1 cellular context compared by ENCODE assay signal in the genomic region with DNA sequence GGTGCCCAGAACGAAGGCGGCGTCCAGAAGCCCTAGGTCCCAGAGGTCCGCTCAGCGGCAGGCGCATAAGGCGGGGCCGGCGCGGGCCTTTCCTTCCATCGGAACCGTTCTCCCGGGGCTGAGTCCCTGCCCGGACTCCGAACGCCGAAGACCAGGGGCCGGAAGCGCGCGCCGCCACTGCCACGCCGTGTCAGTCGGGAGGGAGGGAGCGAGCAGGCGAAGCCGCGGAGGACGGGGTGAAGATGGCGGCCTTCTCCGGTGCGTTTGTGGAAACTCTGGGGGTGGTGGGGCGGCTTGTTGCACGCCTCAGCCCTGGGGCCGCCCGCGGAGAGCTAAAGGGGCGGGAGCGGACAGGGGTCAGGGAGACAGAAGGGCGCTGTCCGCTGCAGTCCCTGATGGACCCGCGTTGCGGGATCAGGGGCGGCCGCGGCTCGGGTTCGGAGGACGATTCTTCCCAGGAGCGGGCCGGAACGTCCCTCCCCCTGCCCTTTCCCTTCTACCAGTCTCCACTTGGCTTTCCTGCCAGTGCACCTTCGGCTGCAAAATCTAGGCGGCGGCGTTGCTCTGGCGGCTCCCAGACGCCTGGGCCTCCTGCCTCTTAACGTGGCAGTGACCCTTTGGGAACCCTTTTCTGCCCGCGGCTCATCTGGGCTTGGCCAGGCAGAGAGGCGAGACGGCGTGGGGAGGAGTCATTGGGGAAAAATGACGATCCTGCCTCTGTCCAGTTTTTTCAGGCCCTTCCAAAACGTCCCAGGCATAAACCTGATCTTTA.
A peak's percentile ranks its signal among the peaks of the same experiment; 100 is the strongest.
TF ChIP-seq lines count a peak whose summit lies in the region.

A gene (plus strand): TSS at position 177 of the 772 bp plus-strand sequence. CDS start 66 bp downstream, at position 243.

TF ChIP-seq in HEK293, 187 proteins besides CTCF, POLR2A, EP300 and RAD21 (continued from another document and continues in another):
- TF ChIP-seq, protein P1, sequence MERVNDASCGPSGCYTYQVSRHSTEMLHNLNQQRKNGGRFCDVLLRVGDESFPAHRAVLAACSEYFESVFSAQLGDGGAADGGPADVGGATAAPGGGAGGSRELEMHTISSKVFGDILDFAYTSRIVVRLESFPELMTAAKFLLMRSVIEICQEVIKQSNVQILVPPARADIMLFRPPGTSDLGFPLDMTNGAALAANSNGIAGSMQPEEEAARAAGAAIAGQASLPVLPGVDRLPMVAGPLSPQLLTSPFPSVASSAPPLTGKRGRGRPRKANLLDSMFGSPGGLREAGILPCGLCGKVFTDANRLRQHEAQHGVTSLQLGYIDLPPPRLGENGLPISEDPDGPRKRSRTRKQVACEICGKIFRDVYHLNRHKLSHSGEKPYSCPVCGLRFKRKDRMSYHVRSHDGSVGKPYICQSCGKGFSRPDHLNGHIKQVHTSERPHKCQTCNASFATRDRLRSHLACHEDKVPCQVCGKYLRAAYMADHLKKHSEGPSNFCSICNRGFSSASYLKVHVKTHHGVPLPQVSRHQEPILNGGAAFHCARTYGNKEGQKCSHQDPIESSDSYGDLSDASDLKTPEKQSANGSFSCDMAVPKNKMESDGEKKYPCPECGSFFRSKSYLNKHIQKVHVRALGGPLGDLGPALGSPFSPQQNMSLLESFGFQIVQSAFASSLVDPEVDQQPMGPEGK (tag by site-specific recombination; IDR thresholded peaks at IDR 0.05): peak; percentile 66
- no peak for TF ChIP-seq ZNF239 (tag by site-specific recombination; IDR thresholded peaks at IDR 0.05)
- no peak for TF ChIP-seq ZNF747 (tag by site-specific recombination; IDR thresholded peaks at IDR 0.05)
- TF ChIP-seq ZBTB20 (tag by site-specific recombination; IDR thresholded peaks at IDR 0.05): peak; percentile 34; the same call in 1 of the 2 replicates
- no peak for TF ChIP-seq ZNF791 (tag by site-specific recombination; IDR thresholded peaks at IDR 0.05)
- no peak for TF ChIP-seq ZNF830 (tag by site-specific recombination; IDR thresholded peaks at IDR 0.05; ENCODE audit: low read depth)
- no peak for TF ChIP-seq ZNF664 (tag by site-specific recombination; IDR thresholded peaks at IDR 0.05)
- no peak for TF ChIP-seq MEIS1 (CRISPR knock-in tag; IDR thresholded peaks at IDR 0.05; ENCODE audit: borderline replicate concordance)
- TF ChIP-seq ZNF175 (tag by site-specific recombination; IDR thresholded peaks at IDR 0.05): no peak
- TF ChIP-seq, protein P2, sequence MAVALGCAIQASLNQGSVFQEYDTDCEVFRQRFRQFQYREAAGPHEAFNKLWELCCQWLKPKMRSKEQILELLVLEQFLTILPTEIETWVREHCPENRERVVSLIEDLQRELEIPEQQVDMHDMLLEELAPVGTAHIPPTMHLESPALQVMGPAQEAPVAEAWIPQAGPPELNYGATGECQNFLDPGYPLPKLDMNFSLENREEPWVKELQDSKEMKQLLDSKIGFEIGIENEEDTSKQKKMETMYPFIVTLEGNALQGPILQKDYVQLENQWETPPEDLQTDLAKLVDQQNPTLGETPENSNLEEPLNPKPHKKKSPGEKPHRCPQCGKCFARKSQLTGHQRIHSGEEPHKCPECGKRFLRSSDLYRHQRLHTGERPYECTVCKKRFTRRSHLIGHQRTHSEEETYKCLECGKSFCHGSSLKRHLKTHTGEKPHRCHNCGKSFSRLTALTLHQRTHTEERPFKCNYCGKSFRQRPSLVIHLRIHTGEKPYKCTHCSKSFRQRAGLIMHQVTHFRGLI (tag by site-specific recombination; IDR thresholded peaks at IDR 0.05): no peak; the same call in 1 of the 2 replicates
- TF ChIP-seq ZNF302 (tag by site-specific recombination; IDR thresholded peaks at IDR 0.05; ENCODE audit: low read depth): no peak
- TF ChIP-seq SCRT1 (tag by site-specific recombination; IDR thresholded peaks at IDR 0.05; ENCODE audit: borderline replicate concordance): no peak
- TF ChIP-seq, protein P3, sequence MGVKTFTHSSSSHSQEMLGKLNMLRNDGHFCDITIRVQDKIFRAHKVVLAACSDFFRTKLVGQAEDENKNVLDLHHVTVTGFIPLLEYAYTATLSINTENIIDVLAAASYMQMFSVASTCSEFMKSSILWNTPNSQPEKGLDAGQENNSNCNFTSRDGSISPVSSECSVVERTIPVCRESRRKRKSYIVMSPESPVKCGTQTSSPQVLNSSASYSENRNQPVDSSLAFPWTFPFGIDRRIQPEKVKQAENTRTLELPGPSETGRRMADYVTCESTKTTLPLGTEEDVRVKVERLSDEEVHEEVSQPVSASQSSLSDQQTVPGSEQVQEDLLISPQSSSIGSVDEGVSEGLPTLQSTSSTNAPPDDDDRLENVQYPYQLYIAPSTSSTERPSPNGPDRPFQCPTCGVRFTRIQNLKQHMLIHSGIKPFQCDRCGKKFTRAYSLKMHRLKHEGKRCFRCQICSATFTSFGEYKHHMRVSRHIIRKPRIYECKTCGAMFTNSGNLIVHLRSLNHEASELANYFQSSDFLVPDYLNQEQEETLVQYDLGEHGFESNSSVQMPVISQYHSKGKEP (tag by site-specific recombination; IDR thresholded peaks at IDR 0.05): peak; percentile 54; the same call in 1 of the 2 replicates
- TF ChIP-seq ZNF843 (tag by site-specific recombination; IDR thresholded peaks at IDR 0.05): no peak
- TF ChIP-seq ZFHX2 (tag by site-specific recombination; conservative IDR thresholded peaks at IDR 0.05): no peak; the same call in 1 of the 2 replicates
- no peak for TF ChIP-seq ZNF292 (tag by site-specific recombination; IDR thresholded peaks at IDR 0.05; ENCODE audit: borderline replicate concordance, low read depth)
- peak; percentile 90 for TF ChIP-seq ZNF366 (tag by site-specific recombination; conservative IDR thresholded peaks at IDR 0.05)
- no peak for TF ChIP-seq ZNF785 (tag by site-specific recombination; IDR thresholded peaks at IDR 0.05)
- 0 out of 2 replicates have a peak, but pooled peaks have one; percentile 36 for TF ChIP-seq ZNF37A (tag by site-specific recombination; IDR thresholded peaks at IDR 0.05)
- TF ChIP-seq, protein P4, sequence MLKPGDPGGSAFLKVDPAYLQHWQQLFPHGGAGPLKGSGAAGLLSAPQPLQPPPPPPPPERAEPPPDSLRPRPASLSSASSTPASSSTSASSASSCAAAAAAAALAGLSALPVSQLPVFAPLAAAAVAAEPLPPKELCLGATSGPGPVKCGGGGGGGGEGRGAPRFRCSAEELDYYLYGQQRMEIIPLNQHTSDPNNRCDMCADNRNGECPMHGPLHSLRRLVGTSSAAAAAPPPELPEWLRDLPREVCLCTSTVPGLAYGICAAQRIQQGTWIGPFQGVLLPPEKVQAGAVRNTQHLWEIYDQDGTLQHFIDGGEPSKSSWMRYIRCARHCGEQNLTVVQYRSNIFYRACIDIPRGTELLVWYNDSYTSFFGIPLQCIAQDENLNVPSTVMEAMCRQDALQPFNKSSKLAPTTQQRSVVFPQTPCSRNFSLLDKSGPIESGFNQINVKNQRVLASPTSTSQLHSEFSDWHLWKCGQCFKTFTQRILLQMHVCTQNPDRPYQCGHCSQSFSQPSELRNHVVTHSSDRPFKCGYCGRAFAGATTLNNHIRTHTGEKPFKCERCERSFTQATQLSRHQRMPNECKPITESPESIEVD (tag by site-specific recombination; IDR thresholded peaks at IDR 0.05): no peak
- TF ChIP-seq, protein P5, sequence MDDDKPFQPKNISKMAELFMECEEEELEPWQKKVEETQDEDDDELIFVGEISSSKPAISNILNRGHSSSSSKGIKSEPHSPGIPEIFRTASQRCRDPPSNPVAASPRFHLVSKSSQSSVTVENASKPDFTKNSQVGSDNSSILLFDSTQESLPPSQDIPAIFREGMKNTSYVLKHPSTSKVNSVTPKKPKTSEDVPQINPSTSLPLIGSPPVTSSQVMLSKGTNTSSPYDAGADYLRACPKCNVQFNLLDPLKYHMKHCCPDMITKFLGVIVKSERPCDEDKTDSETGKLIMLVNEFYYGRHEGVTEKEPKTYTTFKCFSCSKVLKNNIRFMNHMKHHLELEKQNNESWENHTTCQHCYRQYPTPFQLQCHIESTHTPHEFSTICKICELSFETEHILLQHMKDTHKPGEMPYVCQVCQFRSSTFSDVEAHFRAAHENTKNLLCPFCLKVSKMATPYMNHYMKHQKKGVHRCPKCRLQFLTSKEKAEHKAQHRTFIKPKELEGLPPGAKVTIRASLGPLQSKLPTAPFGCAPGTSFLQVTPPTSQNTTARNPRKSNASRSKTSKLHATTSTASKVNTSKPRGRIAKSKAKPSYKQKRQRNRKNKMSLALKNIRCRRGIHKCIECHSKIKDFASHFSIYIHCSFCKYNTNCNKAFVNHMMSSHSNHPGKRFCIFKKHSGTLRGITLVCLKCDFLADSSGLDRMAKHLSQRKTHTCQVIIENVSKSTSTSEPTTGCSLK (tag by site-specific recombination; IDR thresholded peaks at IDR 0.05): no peak
- TF ChIP-seq, protein P6, sequence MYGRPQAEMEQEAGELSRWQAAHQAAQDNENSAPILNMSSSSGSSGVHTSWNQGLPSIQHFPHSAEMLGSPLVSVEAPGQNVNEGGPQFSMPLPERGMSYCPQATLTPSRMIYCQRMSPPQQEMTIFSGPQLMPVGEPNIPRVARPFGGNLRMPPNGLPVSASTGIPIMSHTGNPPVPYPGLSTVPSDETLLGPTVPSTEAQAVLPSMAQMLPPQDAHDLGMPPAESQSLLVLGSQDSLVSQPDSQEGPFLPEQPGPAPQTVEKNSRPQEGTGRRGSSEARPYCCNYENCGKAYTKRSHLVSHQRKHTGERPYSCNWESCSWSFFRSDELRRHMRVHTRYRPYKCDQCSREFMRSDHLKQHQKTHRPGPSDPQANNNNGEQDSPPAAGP (tag by site-specific recombination; IDR thresholded peaks at IDR 0.05): peak; percentile 96
- peak; percentile 58; the same call in 1 of the 2 replicates for TF ChIP-seq ZNF629 (tag by site-specific recombination; IDR thresholded peaks at IDR 0.05)
- TF ChIP-seq ZNF2 (tag by site-specific recombination; IDR thresholded peaks at IDR 0.05): peak; percentile 81
- no peak for TF ChIP-seq ZNF549 (tag by site-specific recombination; IDR thresholded peaks at IDR 0.05)
- peak; percentile 86 for TF ChIP-seq YY2 (tag by site-specific recombination; IDR thresholded peaks at IDR 0.05)
- TF ChIP-seq ZNF114 (tag by site-specific recombination; IDR thresholded peaks at IDR 0.05): no peak
- TF ChIP-seq ZNF354C (tag by site-specific recombination; IDR thresholded peaks at IDR 0.05; ENCODE audit: borderline replicate concordance, low read depth): no peak
- TF ChIP-seq, protein P7, sequence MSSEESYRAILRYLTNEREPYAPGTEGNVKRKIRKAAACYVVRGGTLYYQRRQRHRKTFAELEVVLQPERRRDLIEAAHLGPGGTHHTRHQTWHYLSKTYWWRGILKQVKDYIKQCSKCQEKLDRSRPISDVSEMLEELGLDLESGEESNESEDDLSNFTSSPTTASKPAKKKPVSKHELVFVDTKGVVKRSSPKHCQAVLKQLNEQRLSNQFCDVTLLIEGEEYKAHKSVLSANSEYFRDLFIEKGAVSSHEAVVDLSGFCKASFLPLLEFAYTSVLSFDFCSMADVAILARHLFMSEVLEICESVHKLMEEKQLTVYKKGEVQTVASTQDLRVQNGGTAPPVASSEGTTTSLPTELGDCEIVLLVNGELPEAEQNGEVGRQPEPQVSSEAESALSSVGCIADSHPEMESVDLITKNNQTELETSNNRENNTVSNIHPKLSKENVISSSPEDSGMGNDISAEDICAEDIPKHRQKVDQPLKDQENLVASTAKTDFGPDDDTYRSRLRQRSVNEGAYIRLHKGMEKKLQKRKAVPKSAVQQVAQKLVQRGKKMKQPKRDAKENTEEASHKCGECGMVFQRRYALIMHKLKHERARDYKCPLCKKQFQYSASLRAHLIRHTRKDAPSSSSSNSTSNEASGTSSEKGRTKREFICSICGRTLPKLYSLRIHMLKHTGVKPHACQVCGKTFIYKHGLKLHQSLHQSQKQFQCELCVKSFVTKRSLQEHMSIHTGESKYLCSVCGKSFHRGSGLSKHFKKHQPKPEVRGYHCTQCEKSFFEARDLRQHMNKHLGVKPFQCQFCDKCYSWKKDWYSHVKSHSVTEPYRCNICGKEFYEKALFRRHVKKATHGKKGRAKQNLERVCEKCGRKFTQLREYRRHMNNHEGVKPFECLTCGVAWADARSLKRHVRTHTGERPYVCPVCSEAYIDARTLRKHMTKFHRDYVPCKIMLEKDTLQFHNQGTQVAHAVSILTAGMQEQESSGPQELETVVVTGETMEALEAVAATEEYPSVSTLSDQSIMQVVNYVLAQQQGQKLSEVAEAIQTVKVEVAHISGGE (tag by site-specific recombination; conservative IDR thresholded peaks at IDR 0.05; ENCODE audit: low read depth): peak; percentile 99
- TF ChIP-seq ZNF10 (tag by site-specific recombination; IDR thresholded peaks at IDR 0.05): 0 out of 2 replicates have a peak, but pooled peaks have one; percentile 54
- peak; percentile 26; the same call in 1 of the 2 replicates for TF ChIP-seq HOXD13 (CRISPR knock-in tag; IDR thresholded peaks at IDR 0.05; ENCODE audit: borderline replicate concordance)
- TF ChIP-seq ZNF777 (tag by site-specific recombination; IDR thresholded peaks at IDR 0.05; ENCODE audit: borderline replicate concordance): no peak
- TF ChIP-seq GFI1B (tag by site-specific recombination; IDR thresholded peaks at IDR 0.05): no peak
- TF ChIP-seq, protein P8, sequence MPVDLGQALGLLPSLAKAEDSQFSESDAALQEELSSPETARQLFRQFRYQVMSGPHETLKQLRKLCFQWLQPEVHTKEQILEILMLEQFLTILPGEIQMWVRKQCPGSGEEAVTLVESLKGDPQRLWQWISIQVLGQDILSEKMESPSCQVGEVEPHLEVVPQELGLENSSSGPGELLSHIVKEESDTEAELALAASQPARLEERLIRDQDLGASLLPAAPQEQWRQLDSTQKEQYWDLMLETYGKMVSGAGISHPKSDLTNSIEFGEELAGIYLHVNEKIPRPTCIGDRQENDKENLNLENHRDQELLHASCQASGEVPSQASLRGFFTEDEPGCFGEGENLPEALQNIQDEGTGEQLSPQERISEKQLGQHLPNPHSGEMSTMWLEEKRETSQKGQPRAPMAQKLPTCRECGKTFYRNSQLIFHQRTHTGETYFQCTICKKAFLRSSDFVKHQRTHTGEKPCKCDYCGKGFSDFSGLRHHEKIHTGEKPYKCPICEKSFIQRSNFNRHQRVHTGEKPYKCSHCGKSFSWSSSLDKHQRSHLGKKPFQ (tag by site-specific recombination; IDR thresholded peaks at IDR 0.05): peak; percentile 28; the same call in 1 of the 2 replicates
- TF ChIP-seq YY1 (tag by site-specific recombination; IDR thresholded peaks at IDR 0.05): peak; percentile 84
- no peak for TF ChIP-seq ZNF596 (tag by site-specific recombination; IDR thresholded peaks at IDR 0.05)
- TF ChIP-seq ZBTB7A (tag by site-specific recombination; IDR thresholded peaks at IDR 0.05; ENCODE audit: low read depth): no peak
- TF ChIP-seq ZNF510 (tag by site-specific recombination; IDR thresholded peaks at IDR 0.05; ENCODE audit: insufficient replicate concordance): no peak
- no peak for TF ChIP-seq KLF10 (tag by site-specific recombination; IDR thresholded peaks at IDR 0.05)
- no peak for TF ChIP-seq ZNF112 (tag by site-specific recombination; IDR thresholded peaks at IDR 0.05)
- TF ChIP-seq ZIC2 (tag by site-specific recombination; IDR thresholded peaks at IDR 0.05): peak; percentile 32; the same call in 1 of the 2 replicates
- peak; percentile 97 for TF ChIP-seq ZXDB (tag by site-specific recombination; IDR thresholded peaks at IDR 0.05)
- TF ChIP-seq ZNF157 (tag by site-specific recombination; IDR thresholded peaks at IDR 0.05): no peak
- TF ChIP-seq ZNF776 (tag by site-specific recombination; IDR thresholded peaks at IDR 0.05; ENCODE audit: borderline replicate concordance): no peak
- TF ChIP-seq ZNF211 (tag by site-specific recombination; IDR thresholded peaks at IDR 0.05; ENCODE audit: low read depth): no peak
- peak; percentile 61; the same call in 1 of the 2 replicates for TF ChIP-seq SCRT2 (tag by site-specific recombination; IDR thresholded peaks at IDR 0.05)
- peak; percentile 96 for TF ChIP-seq ZNF501 (tag by site-specific recombination; IDR thresholded peaks at IDR 0.05)
- 0 out of 2 replicates have a peak, but pooled peaks have one; percentile 14 for TF ChIP-seq WT1 (tag by site-specific recombination; IDR thresholded peaks at IDR 0.05)
- no peak for TF ChIP-seq ZNF404 (tag by site-specific recombination; IDR thresholded peaks at IDR 0.05)
- TF ChIP-seq ZNF324 (tag by site-specific recombination; IDR thresholded peaks at IDR 0.05): peak; percentile 78; the same call in 1 of the 2 replicates
